ENCODE assay signal across 13 cellular contexts in the genomic region with DNA sequence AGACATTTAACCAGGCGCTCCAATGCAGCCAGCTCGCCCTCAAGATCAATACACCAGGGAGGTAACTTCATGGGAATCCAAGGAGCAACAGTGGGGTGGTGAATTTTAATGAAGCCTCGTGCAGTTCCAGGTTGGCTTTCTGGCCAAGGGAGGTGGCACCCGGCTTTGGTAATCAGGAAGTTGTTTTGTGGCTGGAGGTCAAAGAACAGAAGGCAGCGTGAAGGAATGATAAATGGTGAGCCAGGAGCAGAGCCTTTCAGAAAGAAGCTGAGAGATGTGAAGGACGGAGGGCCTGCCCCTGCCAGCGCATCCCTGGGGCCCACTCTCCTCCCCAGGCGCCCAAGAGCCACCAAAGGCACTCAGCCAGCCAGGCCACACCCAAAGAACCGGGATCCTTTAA.
DNase-seq lines count a peak whose midpoint lies in the region; ATAC-seq and TF ChIP-seq lines count a peak whose summit lies in the region.
"Had no signal": no experiment of that assay in that cellular context is flagged by ENCODE, and none has a peak within 500 bp of the region (broad histone marks: within the 10 kb centered on the region; RNA-seq: fewer than 3 reads in every experiment).

No MANE protein-coding gene starts in this region.

- ATAC-seq in HG02642 (IDR thresholded peaks at IDR 0.05; ENCODE audit: poor library complexity, unreplicated experiment): no peak

- H3K4me1 Mint-ChIP-seq in MCF 10A (ENCODE audit: insufficient read depth, unreplicated experiment): peaks cover 40% of the 10 kb centered on the region

- WGBS in mammary epithelial cell (ENCODE audit: low coverage, missing lambda C conversion rate): 92% methylated on average over 8 of the region's 9 CpGs
- 28% methylated on average over 9 of the region's 9 CpGs for WGBS in suprapubic skin
- 28 to 38% methylated on average over 9 of the region's 9 CpGs for WGBS in tibial nerve, 2 donors

- H3K9ac ChIP-seq in mammary epithelial cell (ENCODE audit: insufficient read depth, low read length) (no peak overlapping the region), duodenal mucosa (ENCODE audit: low read depth in 1 of 2, low read length in 2 of 2) (no peak overlapping the region), mucosa of stomach (ENCODE audit: low read length) (peak overlapping the region; percentile 32)

- no peaks in the 10 kb centered on the region for H3K79me2 ChIP-seq in mammary epithelial cell (ENCODE audit: insufficient read depth, low read length)

- no peaks in the 10 kb centered on the region for H3K9me3 Mint-ChIP-seq in MCF 10A (ENCODE audit: unreplicated experiment)

- dilution Hi-C loops in mammary epithelial cell (cut with HindIII; ENCODE audit: low sequenced_read_pairs): no loop called here

- no peak overlapping the region for H3K4me3 Mint-ChIP-seq in MCF 10A (ENCODE audit: unreplicated experiment)
- H3K4me3 Mint-ChIP-seq: activated T-helper 1 cell treated with anti-CD3 and anti-CD28 coated beads, Interleukin-12 subunit alpha, Interleukin-12 subunit beta, Interleukin-2, Interleukin-4 antibody, amounts not matched to agents 30 ng/mL and 10 ng/mL and 1 ng/mL, durations not matched to agents 14 hours and 24 hours and 36 hours had no signal

- H2AFZ ChIP-seq in mammary epithelial cell (ENCODE audit: low read depth, low read length): peak overlapping the region; percentile 11

- POLR2A ChIA-PET in MCF 10A (lab: Yijun Ruan, JAX): no interaction called here

- H3K4me3 ChIP-seq in mammary epithelial cell (replicated peaks in 1 of 3; ENCODE audit: insufficient read depth in 1 of 3, low read depth in 2 of 3, low read length in 3 of 3): no peak overlapping the region
- peak overlapping the region; percentile 23 to 30 for H3K4me3 ChIP-seq in duodenal mucosa (ENCODE audit: low read depth in 1 of 2, low read length in 2 of 2)
- no peak overlapping the region for H3K4me3 ChIP-seq in mucosa of stomach (ENCODE audit: low read length)
- H3K4me3 ChIP-seq in suprapubic skin: peak overlapping the region; percentile 4
- H3K4me3 ChIP-seq in tibial nerve: no peak overlapping the region
- H3K4me3 ChIP-seq: lung, uterus had no signal

- BruUV-seq in mammary epithelial cell (replicated peaks; lab: Mats Ljungman, UMichigan): no TSS peak
- no TSS peak for BruUV-seq in MCF 10A (replicated peaks; lab: Mats Ljungman, UMichigan)

- DNase-seq in mammary epithelial cell (no peak), MCF 10A (ENCODE audit: unreplicated experiment) (no peak), suprapubic skin (ENCODE audit: low spot score in 2 of 2) (no peak), tibial nerve (ENCODE audit: low spot score in 2 of 2) (no peak)
- no peak for DNase-seq in activated naive CD4-positive, alpha-beta T cell treated with anti-CD3 and anti-CD28 coated beads, Interleukin-2, amount 50 U/mL, for 16 hours
- DNase-seq: activated CD4-positive, alpha-beta T cell treated with anti-CD3 and anti-CD28 coated beads for 4 hours; NK-92 treated with Interleukin-12 subunit alpha and Interleukin-12 subunit beta, amount 100 ng/mL, for 24 hours had no signal

- no peak overlapping the region for H3K27ac Mint-ChIP-seq in MCF 10A (ENCODE audit: low read depth, unreplicated experiment)
- H3K27ac Mint-ChIP-seq: activated T-helper 1 cell treated with anti-CD3 and anti-CD28 coated beads, Interleukin-12 subunit alpha, Interleukin-12 subunit beta, Interleukin-2, Interleukin-4 antibody, amounts not matched to agents 30 ng/mL and 10 ng/mL and 1 ng/mL, durations not matched to agents 14 hours and 24 hours and 36 hours had no signal

- H3K4me1 ChIP-seq in mammary epithelial cell (ENCODE audit: insufficient read depth, low read length) (peaks cover 42% of the 10 kb centered on the region), duodenal mucosa (ENCODE audit: control insufficient read depth in 1 of 2, insufficient read depth in 2 of 2, low read length in 2 of 2) (peaks cover 35 to 67% of the 10 kb centered on the region in 2 donors), mucosa of stomach (ENCODE audit: control insufficient read depth, insufficient read depth, low read length) (peaks cover 60% of the 10 kb centered on the region), suprapubic skin (peaks cover 33% of the 10 kb centered on the region), tibial nerve (peaks cover 0 to 20% (median 4%) of the 10 kb centered on the region in 4 donors)
- H3K4me1 ChIP-seq: uterus had no signal

- in situ Hi-C loops in mammary epithelial cell (cut with MboI; ENCODE audit: low sequenced_read_pairs in 2 of 2): no loop called here

- H3K27me3 Mint-ChIP-seq in MCF 10A (ENCODE audit: insufficient read depth, unreplicated experiment): no peaks in the 10 kb centered on the region

- TF ChIP-seq POLR2A in suprapubic skin (IDR thresholded peaks at IDR 0.05) (no peak), tibial nerve (IDR thresholded peaks at IDR 0.05) (no peak)

- intact Hi-C loops in mammary epithelial cell (cut with micrococcal nuclease): no loop called here
- intact Hi-C loops in MCF 10A (cut with micrococcal nuclease): no loop called here

- TF ChIP-seq EP300 in suprapubic skin (IDR thresholded peaks at IDR 0.05) (no peak), tibial nerve (IDR thresholded peaks at IDR 0.05) (no peak)

- H3K27me3 ChIP-seq in mammary epithelial cell (ENCODE audit: insufficient read depth, low read length) (no peaks in the 10 kb centered on the region), duodenal mucosa (ENCODE audit: control insufficient read depth in 1 of 2, insufficient read depth in 2 of 2, low read length in 2 of 2) (no peaks in the 10 kb centered on the region), mucosa of stomach (ENCODE audit: control insufficient read depth, insufficient read depth, low read length) (no peaks in the 10 kb centered on the region), suprapubic skin (no peaks in the 10 kb centered on the region), tibial nerve (no peaks in the 10 kb centered on the region)
- H3K27me3 ChIP-seq: uterus had no signal

- no peaks in the 10 kb centered on the region for H4K20me1 ChIP-seq in mammary epithelial cell (ENCODE audit: insufficient read depth, low read length)

- no peak overlapping the region for H3K27ac ChIP-seq in mammary epithelial cell (ENCODE audit: insufficient read depth, low read depth, low read length)
- peak overlapping the region; percentile 68 for H3K27ac ChIP-seq in duodenal mucosa (ENCODE audit: low read depth, low read length)
- H3K27ac ChIP-seq in suprapubic skin: peak overlapping the region; percentile 20
- H3K27ac ChIP-seq in tibial nerve: no peak overlapping the region

- no peaks in the 10 kb centered on the region for H3K9me3 ChIP-seq in mammary epithelial cell (replicated peaks; ENCODE audit: insufficient read depth, low read length)
- no peaks in the 10 kb centered on the region for H3K9me3 ChIP-seq in duodenal mucosa (ENCODE audit: control insufficient read depth in 1 of 2, low read length in 2 of 2)
- no peaks in the 10 kb centered on the region for H3K9me3 ChIP-seq in mucosa of stomach (ENCODE audit: control insufficient read depth, low read length)
- no peaks in the 10 kb centered on the region for H3K9me3 ChIP-seq in suprapubic skin
- H3K9me3 ChIP-seq in tibial nerve: no peaks in the 10 kb centered on the region
- H3K9me3 ChIP-seq: uterus had no signal

- no peaks in the 10 kb centered on the region for H3K36me3 ChIP-seq in mammary epithelial cell (ENCODE audit: insufficient read depth, low read length)
- no peaks in the 10 kb centered on the region for H3K36me3 ChIP-seq in duodenal mucosa (ENCODE audit: control insufficient read depth in 1 of 2, insufficient read depth in 2 of 2, low read length in 2 of 2)
- no peaks in the 10 kb centered on the region for H3K36me3 ChIP-seq in mucosa of stomach (ENCODE audit: control insufficient read depth, insufficient read depth, low read length)
- no peaks in the 10 kb centered on the region for H3K36me3 ChIP-seq in suprapubic skin
- no peaks in the 10 kb centered on the region for H3K36me3 ChIP-seq in tibial nerve
- H3K36me3 ChIP-seq: uterus had no signal

- H3K4me2 ChIP-seq in mammary epithelial cell (ENCODE audit: insufficient read depth, low read depth, low read length): no peak overlapping the region

- TF ChIP-seq CTCF in mammary epithelial cell (conservative IDR thresholded peaks at IDR 0.05 in 1 of 2, IDR thresholded peaks at IDR 0.05 in 1 of 2; ENCODE audit: extremely low read depth in 1 of 2, insufficient read depth in 1 of 2, low read depth in 1 of 2, low read length in 2 of 2): no peak
- no peak for TF ChIP-seq CTCF in MCF 10A (IDR thresholded peaks at IDR 0.05; ENCODE audit: unreplicated experiment)
- no peak for TF ChIP-seq CTCF in suprapubic skin (IDR thresholded peaks at IDR 0.05)
- no peak for TF ChIP-seq CTCF in tibial nerve (IDR thresholded peaks at IDR 0.05)

- CTCF ChIA-PET in mammary epithelial cell (lab: Charles Lee; ENCODE audit: low non-redundant PET) (no interaction called here), MCF 10A (lab: Yijun Ruan, JAX) (interaction anchor here (0.7 kb wide), 1 partner anchor 61 kb away, joined by 3 read pairs; no protein-coding TSS in a partner anchor)

- no peaks in the 10 kb centered on the region for H3K36me3 Mint-ChIP-seq in MCF 10A (ENCODE audit: insufficient read depth, unreplicated experiment)

Comparison
In these comparisons a context has a peak if more than half of its experiments do, and no peak if none do; other contexts are left out.
1. H3K27ac ChIP-seq: peak in duodenal mucosa (single experiment) and suprapubic skin (single experiment); none in mammary epithelial cell (single experiment) and tibial nerve (0 of 4).
2. H3K4me3 ChIP-seq: peak in duodenal mucosa (2 of 2) and suprapubic skin (single experiment); none in mammary epithelial cell (0 of 3), mucosa of stomach (single experiment) and tibial nerve (0 of 4).